ENCODE assay signal across 19 cellular contexts in the genomic region with DNA sequence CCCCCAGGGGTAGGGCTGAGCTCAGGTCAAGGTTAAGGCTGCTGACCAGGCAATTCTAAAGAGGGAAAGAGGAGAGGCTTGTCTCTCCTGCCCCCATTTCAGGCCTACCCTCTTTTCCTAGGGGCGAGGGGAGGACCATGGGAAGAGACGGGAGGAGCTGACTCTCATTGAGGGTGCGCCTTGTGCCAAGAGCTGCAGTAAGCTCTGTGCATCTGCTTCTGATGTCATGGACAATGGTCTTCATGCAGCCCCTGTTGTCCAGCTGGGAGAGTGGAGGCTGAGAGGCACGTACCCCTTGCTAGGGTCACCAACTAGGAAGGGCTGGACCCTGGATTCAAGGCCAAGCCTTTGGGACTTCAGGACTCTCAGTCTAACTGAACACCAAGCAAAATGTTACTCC. TPM values are rescaled to one million over a fixed set of nuclear protein-coding genes. Genes with fewer than 3 reads are reported as not detected.
DNase-seq lines count a peak whose midpoint lies in the region; ATAC-seq and TF ChIP-seq lines count a peak whose summit lies in the region.
"Had no signal": no experiment of that assay in that cellular context is flagged by ENCODE, and none has a peak within 500 bp of the region (broad histone marks: within the 10 kb centered on the region; RNA-seq: fewer than 3 reads in every experiment).

No MANE protein-coding gene starts in this region.

- peaks cover 4% of the 10 kb centered on the region for H3K27me3 Mint-ChIP-seq in neural crest cell (ENCODE audit: low read depth)
- no peaks in the 10 kb centered on the region for H3K27me3 Mint-ChIP-seq in activated naive CD8-positive, alpha-beta T cell treated with anti-CD3 and anti-CD28 coated beads, Interleukin-2, amount 50 U/mL, for 24 hours

- peak overlapping the region; percentile 43 for H3K27ac Mint-ChIP-seq in neural crest cell (ENCODE audit: unreplicated experiment)
- H3K27ac Mint-ChIP-seq in activated naive CD8-positive, alpha-beta T cell treated with anti-CD3 and anti-CD28 coated beads, Interleukin-2, amount 50 U/mL, for 24 hours, result no peak overlapping the region
- H3K27ac Mint-ChIP-seq: CD14-positive monocyte; CD4-positive, CD25-positive, alpha-beta regulatory T cell; CD8-positive, alpha-beta memory T cell had no signal

- TF ChIP-seq POLR2A in esophagus muscularis mucosa (IDR thresholded peaks at IDR 0.05; ENCODE audit: low read depth), result no peak

- no peak for ATAC-seq in activated naive CD8-positive, alpha-beta T cell treated with anti-CD3 and anti-CD28 coated beads, Interleukin-2, amount 50 U/mL, for 24 hours

- peak; percentile 8 for DNase-seq in D341Med (ENCODE audit: low spot score)
- peak; percentile 50 for DNase-seq in coronary artery (ENCODE audit: low spot score)
- DNase-seq in esophagus muscularis mucosa (ENCODE audit: extremely low spot score), result peak; percentile 82
- DNase-seq in neural crest cell (ENCODE audit: low read depth, low spot score), result no peak
- DNase-seq in WERI-Rb-1, result no peak
- DNase-seq in NCI-H526 treated with DMSO at 0.1 percent for 48 hours (lab: John Stamatoyannopoulos, UW), result no peak
- no peak for DNase-seq in activated naive CD8-positive, alpha-beta T cell treated with anti-CD3 and anti-CD28 coated beads, Interleukin-2, amount 50 U/mL, for 24 hours
- DNase-seq: 8988T; ACHN; BE2C; C1 segment of cervical spinal cord; CD4-positive, alpha-beta memory T cell; CD4-positive, CD25-positive, alpha-beta regulatory T cell; CD8-positive, alpha-beta memory T cell; COR-L47; DMS79 treated with DMSO at 0.1 percent for 48 hours; GF-D8 had no signal

- TF ChIP-seq CTCF in coronary artery (IDR thresholded peaks at IDR 0.05) (no peak), esophagus muscularis mucosa (IDR thresholded peaks at IDR 0.05) (no peak), neural crest cell (conservative IDR thresholded peaks at IDR 0.05) (no peak), WERI-Rb-1 (IDR thresholded peaks at IDR 0.05; ENCODE audit: low read depth, low read length) (no peak)

- peaks cover 11 to 38% (median 33%) of the 10 kb centered on the region in 4 donors for H3K4me1 ChIP-seq in esophagus muscularis mucosa
- H3K4me1 ChIP-seq: BE2C had no signal

- H3K27ac ChIP-seq in coronary artery (no peak overlapping the region), esophagus muscularis mucosa (replicated peaks in 1 of 4) (no peak overlapping the region), WERI-Rb-1 (no peak overlapping the region)
- H3K27ac ChIP-seq: BLaER1 had no signal

- WGBS in esophagus muscularis mucosa, result 80% methylated on average over 1 of the region's 4 CpGs

- H3K36me3 Mint-ChIP-seq in neural crest cell (ENCODE audit: low read depth), result no peaks in the 10 kb centered on the region
- no peaks in the 10 kb centered on the region for H3K36me3 Mint-ChIP-seq in activated naive CD8-positive, alpha-beta T cell treated with anti-CD3 and anti-CD28 coated beads, Interleukin-2, amount 50 U/mL, for 24 hours (ENCODE audit: low read depth)
- H3K36me3 Mint-ChIP-seq: CD14-positive monocyte; CD4-positive, alpha-beta memory T cell; CD4-positive, CD25-positive, alpha-beta regulatory T cell had no signal

- no peak for TF ChIP-seq EP300 in esophagus muscularis mucosa (IDR thresholded peaks at IDR 0.05)

- H3K9me3 ChIP-seq in esophagus muscularis mucosa (no peaks in the 10 kb centered on the region), WERI-Rb-1 (ENCODE audit: severe bottlenecking) (no peaks in the 10 kb centered on the region)
- H3K9me3 ChIP-seq: BE2C had no signal

- H3K4me3 ChIP-seq in coronary artery, result no peak overlapping the region
- no peak overlapping the region for H3K4me3 ChIP-seq in esophagus muscularis mucosa
- no peak overlapping the region for H3K4me3 ChIP-seq in WERI-Rb-1 (ENCODE audit: low read depth, low read length)
- H3K4me3 ChIP-seq: BLaER1 had no signal

- H3K4me1 Mint-ChIP-seq in neural crest cell, result peaks cover 12% of the 10 kb centered on the region
- peaks cover 7% of the 10 kb centered on the region for H3K4me1 Mint-ChIP-seq in activated naive CD8-positive, alpha-beta T cell treated with anti-CD3 and anti-CD28 coated beads, Interleukin-2, amount 50 U/mL, for 24 hours

- H3K36me3 ChIP-seq in esophagus muscularis mucosa (no peaks in the 10 kb centered on the region), WERI-Rb-1 (no peaks in the 10 kb centered on the region)
- H3K36me3 ChIP-seq: BE2C, BLaER1 had no signal

- H3K27me3 ChIP-seq in esophagus muscularis mucosa (peaks cover 0 to 5% (median 0%) of the 10 kb centered on the region in 4 donors), WERI-Rb-1 (ENCODE audit: insufficient read depth, low read depth, severe bottlenecking) (no peaks in the 10 kb centered on the region)
- H3K27me3 ChIP-seq: BE2C, BLaER1 had no signal

- no peaks in the 10 kb centered on the region for H3K9me3 Mint-ChIP-seq in neural crest cell
- no peaks in the 10 kb centered on the region for H3K9me3 Mint-ChIP-seq in activated naive CD8-positive, alpha-beta T cell treated with anti-CD3 and anti-CD28 coated beads, Interleukin-2, amount 50 U/mL, for 24 hours
- H3K9me3 Mint-ChIP-seq: CD4-positive, CD25-positive, alpha-beta regulatory T cell had no signal

- H3K4me3 Mint-ChIP-seq in neural crest cell, result no peak overlapping the region
- no peak overlapping the region for H3K4me3 Mint-ChIP-seq in activated naive CD8-positive, alpha-beta T cell treated with anti-CD3 and anti-CD28 coated beads, Interleukin-2, amount 50 U/mL, for 24 hours
- H3K4me3 Mint-ChIP-seq: CD14-positive monocyte; CD4-positive, CD25-positive, alpha-beta regulatory T cell; CD8-positive, alpha-beta memory T cell had no signal

- intact Hi-C loops in esophagus muscularis mucosa (cut with DNase I), result loop anchor here (10.0 kb wide), 1 partner anchor 509 kb away; no protein-coding TSS in a partner anchor

RNA-seq across cellular contexts. Expression of a gene that starts 45.2 kb away (rescaled TPM):
- total RNA-seq in esophagus muscularis mucosa (10 to 100 TPM in 3 of 4 donors, 1 to 10 TPM in 1; 9.6 to 27.5 (median 20.1) TPM), neural crest cell (9.2 and 12.1 TPM in 2 replicates)

RNA-seq across cellular contexts. Expression of a gene that starts 46.9 kb away (rescaled TPM):
- total RNA-seq in esophagus muscularis mucosa (10 to 100 TPM; 17.9 to 41.7 (median 32.2) TPM), neural crest cell (6.7 and 6.9 TPM in 2 replicates)

Comparison
In these comparisons a context has a peak if more than half of its experiments do, and no peak if none do; other contexts are left out.
1. DNase-seq: peak in D341Med (single experiment), coronary artery (single experiment) and esophagus muscularis mucosa (single experiment); none in neural crest cell (single experiment), WERI-Rb-1 (single experiment), NCI-H526 treated with DMSO at 0.1 percent for 48 hours (single experiment) and activated naive CD8-positive, alpha-beta T cell treated with anti-CD3 and anti-CD28 coated beads, Interleukin-2, amount 50 U/mL, for 24 hours (single experiment).